Comparison of ENCODE assay signal across 8 cellular contexts in genomic region chr9:107239474-107239873, GRCh38.
A peak's percentile ranks its signal among the peaks of the same experiment; 100 is the strongest.
DNase-seq lines count a peak whose midpoint lies in the region; ATAC-seq, FAIRE-seq and TF ChIP-seq lines count a peak whose summit lies in the region.

No MANE protein-coding gene starts in this region.

- no peak for FAIRE-seq in RCC 7860 (lab: Jason Lieb, UNC)

- DNase-seq in NCI-H1105 treated with DMSO at 0.1 percent for 48 hours (lab: John Stamatoyannopoulos, UW) (peak; percentile 23), NCI-H1105 (lab: John Stamatoyannopoulos, UW) (no peak), NOMO-1 treated with dmso at 0.1 percent for 144 hours (lab: John Stamatoyannopoulos, UW; ENCODE audit: unreplicated experiment) (peak; percentile 0), erythroblast (lab: John Stamatoyannopoulos, UW) (peak; percentile 8 to 24), pons (ENCODE audit: low spot score) (peak; percentile 12), RCC 7860 (ENCODE audit: low spot score) (no peak), NCI-H774 (lab: John Stamatoyannopoulos, UW) (no peak)

- no peak for TF ChIP-seq POLR2A in erythroblast (IDR thresholded peaks at IDR 0.05; ENCODE audit: low read length)

- no peak for ATAC-seq in GM18867 (IDR thresholded peaks at IDR 0.05; ENCODE audit: unreplicated experiment)

Comparison
In these comparisons a context has a peak if more than half of its experiments do, and no peak if none do; other contexts are left out.
1. DNase-seq: peak in NCI-H1105 treated with DMSO at 0.1 percent for 48 hours (single experiment), NOMO-1 treated with dmso at 0.1 percent for 144 hours (single experiment), erythroblast (2 of 2) and pons (single experiment); none in NCI-H1105 (single experiment), RCC 7860 (single experiment) and NCI-H774 (single experiment).